ENCODE assay signal across 8 cellular contexts in the genomic region with DNA sequence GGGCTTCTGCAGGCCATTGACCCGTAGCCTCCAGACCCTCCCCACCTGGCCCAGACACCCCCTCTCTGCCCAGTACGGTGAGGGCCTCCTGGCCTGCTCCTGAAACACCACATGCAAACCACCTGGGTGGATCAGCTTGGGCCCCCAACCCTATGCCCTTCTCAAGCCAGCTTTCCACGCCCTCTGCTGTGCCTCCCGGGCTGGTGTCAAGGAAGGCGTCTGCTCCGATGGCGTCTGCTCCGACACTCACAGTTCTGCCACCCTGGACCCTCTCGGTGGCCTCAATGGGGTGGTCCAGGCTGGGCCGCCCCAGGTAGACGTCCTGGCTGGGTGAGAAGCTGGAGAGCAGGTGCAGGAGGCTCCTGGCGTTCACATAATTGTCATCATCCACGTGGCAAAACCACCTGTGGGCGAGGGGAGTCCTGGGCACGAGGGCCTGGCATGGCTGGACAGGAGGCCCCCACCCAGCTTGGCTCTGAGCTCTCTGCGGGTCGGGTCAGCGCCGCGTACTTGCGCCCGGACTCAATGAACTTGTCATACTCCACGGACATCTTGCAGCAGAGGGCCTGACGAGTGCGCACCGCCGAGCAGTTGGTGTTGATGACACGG. TPM values are rescaled to one million over a fixed set of nuclear protein-coding genes. Genes with fewer than 3 reads are reported as not detected.
DNase-seq lines count a peak whose midpoint lies in the region; ATAC-seq and TF ChIP-seq lines count a peak whose summit lies in the region.

No MANE protein-coding gene starts in this region.

- peak overlapping the region; percentile 47 to 85 (median 83) for H3K4me3 Mint-ChIP-seq in CD4-positive, CD25-positive, alpha-beta regulatory T cell

- H3K4me1 ChIP-seq in CD4-positive, CD25-positive, alpha-beta regulatory T cell (ENCODE audit: control insufficient read depth, insufficient read depth, low read length, poor library complexity, severe bottlenecking), result peaks cover 23% of the 10 kb centered on the region
- H3K4me1 ChIP-seq in Peyer's patch (peaks cover 0 to 31% (median 23%) of the 10 kb centered on the region in 4 donors), neuronal stem cell (ENCODE audit: control insufficient read depth in 2 of 2, insufficient read depth in 1 of 2, low read depth in 1 of 2, low read length in 2 of 2) (peaks cover 7% of the 10 kb centered on the region in 2 donors)

- no peak overlapping the region for H3K18ac ChIP-seq in neuronal stem cell (ENCODE audit: low read length)

- no peak for TF ChIP-seq POLR2A in Peyer's patch (IDR thresholded peaks at IDR 0.05)

- H3K27ac Mint-ChIP-seq in CD4-positive, CD25-positive, alpha-beta regulatory T cell, result peak overlapping the region in 2 of 3 donors; percentile 51 to 75

- peak overlapping the region; percentile 58 for H2BK12ac ChIP-seq in neuronal stem cell (ENCODE audit: low read length)

- peak overlapping the region; percentile 96 for H2BK15ac ChIP-seq in neuronal stem cell (ENCODE audit: low read length)

- peaks cover 0 to 27% (median 6%) of the 10 kb centered on the region in 4 donors for H3K4me1 Mint-ChIP-seq in CD4-positive, CD25-positive, alpha-beta regulatory T cell

- WGBS in neuronal stem cell (ENCODE audit: extremely low coverage in 2 of 2, insufficient read length in 2 of 2, insufficient replicate concordance in 1 of 2), 2 donors, result no CpG with 5 or more reads among the region's 28 CpGs

- H3K27me3 ChIP-seq in CD4-positive, CD25-positive, alpha-beta regulatory T cell (ENCODE audit: control insufficient read depth, insufficient read depth, low read length), result no peaks in the 10 kb centered on the region
- no peaks in the 10 kb centered on the region for H3K27me3 ChIP-seq in Peyer's patch
- H3K27me3 ChIP-seq in neuronal stem cell (ENCODE audit: control insufficient read depth in 3 of 3, insufficient read depth in 3 of 3, low read depth in 1 of 3, low read length in 3 of 3), result no peaks in the 10 kb centered on the region

- H3K36me3 ChIP-seq in CD4-positive, CD25-positive, alpha-beta regulatory T cell (ENCODE audit: control insufficient read depth, insufficient read depth, low read length), result peaks cover 10% of the 10 kb centered on the region
- H3K36me3 ChIP-seq in Peyer's patch, result peaks cover 0 to 49% (median 0%) of the 10 kb centered on the region in 3 donors
- H3K36me3 ChIP-seq in neuronal stem cell (replicated peaks in 1 of 2; ENCODE audit: control insufficient read depth in 2 of 2, insufficient read depth in 2 of 2, low read length in 2 of 2), result peaks cover 43 to 54% of the 10 kb centered on the region in 2 donors

- no peak overlapping the region for H2AFZ ChIP-seq in neuronal stem cell (ENCODE audit: low read length)

- peak overlapping the region; percentile 11 for H3K4me2 ChIP-seq in neuronal stem cell (ENCODE audit: insufficient read depth, low read length, poor library complexity, severe bottlenecking)

- no peak overlapping the region for H2BK120ac ChIP-seq in neuronal stem cell (ENCODE audit: low read depth, low read length)

- H4K91ac ChIP-seq in neuronal stem cell (ENCODE audit: low read depth, low read length, poor library complexity), result no peak overlapping the region

- H3K27ac ChIP-seq in CD4-positive, CD25-positive, alpha-beta regulatory T cell (ENCODE audit: insufficient read depth, low read length, poor library complexity, severe bottlenecking), result no peak overlapping the region
- H3K27ac ChIP-seq in Peyer's patch (no peak overlapping the region), neuronal stem cell (replicated peaks; ENCODE audit: low read length) (no peak overlapping the region)

- TF ChIP-seq CTCF in Peyer's patch (IDR thresholded peaks at IDR 0.05), result no peak
- no peak for TF ChIP-seq CTCF in epithelial cell of proximal tubule (conservative IDR thresholded peaks at IDR 0.05; ENCODE audit: low read depth, low read length)

- H3K9ac ChIP-seq in neuronal stem cell (ENCODE audit: low read depth, low read length, poor library complexity), result peak overlapping the region; percentile 90

- no peak for DNase-seq in CD4-positive, CD25-positive, alpha-beta regulatory T cell
- DNase-seq in Peyer's patch (no peak), epithelial cell of proximal tubule (ENCODE audit: low read depth) (no peak), neuronal stem cell (ENCODE audit: low spot score) (no peak), CD1c-positive myeloid dendritic cell (ENCODE audit: extremely low spot score) (no peak)

- H2AK5ac ChIP-seq in neuronal stem cell (ENCODE audit: low read depth, low read length), result peak overlapping the region; percentile 63

- H3K4me3 ChIP-seq in CD4-positive, CD25-positive, alpha-beta regulatory T cell (ENCODE audit: low read depth, low read length), result no peak overlapping the region
- peak overlapping the region in 3 of 4 donors; percentile 94 to 98 (median 96) for H3K4me3 ChIP-seq in Peyer's patch
- H3K4me3 ChIP-seq in epithelial cell of proximal tubule (ENCODE audit: low read depth, low read length), result peak overlapping the region; percentile 91
- peak overlapping the region; percentile 2 to 98 for H3K4me3 ChIP-seq in neuronal stem cell (ENCODE audit: low read length in 2 of 2)

- no peaks in the 10 kb centered on the region for H3K27me3 Mint-ChIP-seq in CD4-positive, CD25-positive, alpha-beta regulatory T cell

- H3K14ac ChIP-seq in neuronal stem cell (ENCODE audit: low read length), result peak overlapping the region; percentile 89

- peak overlapping the region; percentile 96 for H4K8ac ChIP-seq in neuronal stem cell (ENCODE audit: low read depth, low read length)

- peaks cover 21% of the 10 kb centered on the region for H3K79me1 ChIP-seq in neuronal stem cell (ENCODE audit: low read depth, low read length)

- peak overlapping the region; percentile 89 for H3K23ac ChIP-seq in neuronal stem cell (ENCODE audit: low read depth, low read length, poor library complexity)

- peak overlapping the region; percentile 75 for H2BK5ac ChIP-seq in neuronal stem cell (ENCODE audit: low read length)

- no peak for ATAC-seq in CD4-positive, CD25-positive, alpha-beta regulatory T cell (ENCODE audit: low read depth in 2 of 2)
- ATAC-seq in HG02623 (IDR thresholded peaks at IDR 0.05; ENCODE audit: unreplicated experiment), result no peak
- ATAC-seq in GM18870 (IDR thresholded peaks at IDR 0.05; ENCODE audit: unreplicated experiment), result no peak
- no peak for ATAC-seq in HG02973 (IDR thresholded peaks at IDR 0.05; ENCODE audit: unreplicated experiment)

- peaks cover 7% of the 10 kb centered on the region for H3K36me3 Mint-ChIP-seq in CD4-positive, CD25-positive, alpha-beta regulatory T cell

- H3K9me3 ChIP-seq in CD4-positive, CD25-positive, alpha-beta regulatory T cell (ENCODE audit: control insufficient read depth in 2 of 2, low read length in 2 of 2), result no peaks in the 10 kb centered on the region
- H3K9me3 ChIP-seq in Peyer's patch, result no peaks in the 10 kb centered on the region
- H3K9me3 ChIP-seq in neuronal stem cell (replicated peaks in 1 of 2; ENCODE audit: control insufficient read depth in 2 of 2, insufficient read depth in 1 of 2, low read depth in 1 of 2, low read length in 2 of 2), result no peaks in the 10 kb centered on the region

- peaks cover 0 to 1% (median 0%) of the 10 kb centered on the region in 7 donors for H3K9me3 Mint-ChIP-seq in CD4-positive, CD25-positive, alpha-beta regulatory T cell

- no peak overlapping the region for H3K4ac ChIP-seq in neuronal stem cell (ENCODE audit: low read length)

RNA-seq across cellular contexts. Expression of a gene that starts 1.4 kb away (rescaled TPM):
- total RNA-seq in CD4-positive, CD25-positive, alpha-beta regulatory T cell, result 35.1 TPM
- 1 to 10 TPM; 3.2 to 5.6 (median 4.4) TPM for polyA plus RNA-seq in CD4-positive, CD25-positive, alpha-beta regulatory T cell
- total RNA-seq in Peyer's patch, result 10 to 100 TPM; 42.9 to 65.7 (median 50.2) TPM
- 35.8 and 38.8 TPM in 2 replicates for total RNA-seq in epithelial cell of proximal tubule
- 25.7 TPM for polyA plus RNA-seq in neuronal stem cell (2013, experiment 1 of 2)
- polyA plus RNA-seq in neuronal stem cell (2013, experiment 2 of 2), result 26.2 TPM

RNA-seq across cellular contexts. Expression of a gene that starts 1.4 kb away (rescaled TPM):
- 87.5 TPM for total RNA-seq in CD4-positive, CD25-positive, alpha-beta regulatory T cell
- polyA plus RNA-seq in CD4-positive, CD25-positive, alpha-beta regulatory T cell, result 100 to 1,000 TPM; 128 to 170 (median 162) TPM
- total RNA-seq in Peyer's patch (100 to 1,000 TPM in 1 of 4 donors, 10 to 100 TPM in 3; 69.2 to 138 (median 88.5) TPM), epithelial cell of proximal tubule (105 and 200 TPM in 2 replicates)
- polyA plus RNA-seq in neuronal stem cell (2013, experiment 1 of 2), result 67.9 TPM
- 66.6 TPM for polyA plus RNA-seq in neuronal stem cell (2013, experiment 2 of 2)

RNA-seq across cellular contexts. Expression of a gene that starts 12.8 kb away (rescaled TPM):
- 96.9 TPM for total RNA-seq in CD4-positive, CD25-positive, alpha-beta regulatory T cell
- polyA plus RNA-seq in CD4-positive, CD25-positive, alpha-beta regulatory T cell, result 100 to 1,000 TPM; 125 to 150 (median 131) TPM
- 100 to 1,000 TPM in 2 of 4 donors, 10 to 100 TPM in 2; 68.5 to 104 (median 86.8) TPM for total RNA-seq in Peyer's patch
- 85.4 and 93.1 TPM in 2 replicates for total RNA-seq in epithelial cell of proximal tubule
- polyA plus RNA-seq in neuronal stem cell (2013, experiment 1 of 2), result 72.9 TPM
- polyA plus RNA-seq in neuronal stem cell (2013, experiment 2 of 2), result 72.2 TPM

RNA-seq across cellular contexts. Expression of a gene that starts 15.3 kb away (rescaled TPM):
- 128 TPM for total RNA-seq in CD4-positive, CD25-positive, alpha-beta regulatory T cell
- 10 to 100 TPM; 49.3 to 91.5 (median 62.3) TPM for polyA plus RNA-seq in CD4-positive, CD25-positive, alpha-beta regulatory T cell
- total RNA-seq in Peyer's patch, result 100 to 1,000 TPM in 3 of 4 donors, 10 to 100 TPM in 1; 73.6 to 207 (median 122) TPM
- total RNA-seq in epithelial cell of proximal tubule, result 126 and 154 TPM in 2 replicates
- polyA plus RNA-seq in neuronal stem cell (2013, experiment 1 of 2), result 33.5 TPM
- 31.8 TPM for polyA plus RNA-seq in neuronal stem cell (2013, experiment 2 of 2)

RNA-seq across cellular contexts. Expression of a gene that starts 18.8 kb away (rescaled TPM):
- total RNA-seq in CD4-positive, CD25-positive, alpha-beta regulatory T cell, result 3.6 TPM
- under 1 TPM in 1 of 4 donors, not detected in 3; 0.26 TPM for polyA plus RNA-seq in CD4-positive, CD25-positive, alpha-beta regulatory T cell
- 10 to 100 TPM in 2 of 4 donors, 1 to 10 TPM in 2; 4.6 to 20.6 (median 9.8) TPM for total RNA-seq in Peyer's patch
- total RNA-seq in epithelial cell of proximal tubule, result 52.9 and 60.0 TPM in 2 replicates
- 61.3 TPM for polyA plus RNA-seq in neuronal stem cell (2013, experiment 1 of 2)
- 55.7 TPM for polyA plus RNA-seq in neuronal stem cell (2013, experiment 2 of 2)
